Comparison of ENCODE assay signal across 19 cellular contexts in the genomic region with DNA sequence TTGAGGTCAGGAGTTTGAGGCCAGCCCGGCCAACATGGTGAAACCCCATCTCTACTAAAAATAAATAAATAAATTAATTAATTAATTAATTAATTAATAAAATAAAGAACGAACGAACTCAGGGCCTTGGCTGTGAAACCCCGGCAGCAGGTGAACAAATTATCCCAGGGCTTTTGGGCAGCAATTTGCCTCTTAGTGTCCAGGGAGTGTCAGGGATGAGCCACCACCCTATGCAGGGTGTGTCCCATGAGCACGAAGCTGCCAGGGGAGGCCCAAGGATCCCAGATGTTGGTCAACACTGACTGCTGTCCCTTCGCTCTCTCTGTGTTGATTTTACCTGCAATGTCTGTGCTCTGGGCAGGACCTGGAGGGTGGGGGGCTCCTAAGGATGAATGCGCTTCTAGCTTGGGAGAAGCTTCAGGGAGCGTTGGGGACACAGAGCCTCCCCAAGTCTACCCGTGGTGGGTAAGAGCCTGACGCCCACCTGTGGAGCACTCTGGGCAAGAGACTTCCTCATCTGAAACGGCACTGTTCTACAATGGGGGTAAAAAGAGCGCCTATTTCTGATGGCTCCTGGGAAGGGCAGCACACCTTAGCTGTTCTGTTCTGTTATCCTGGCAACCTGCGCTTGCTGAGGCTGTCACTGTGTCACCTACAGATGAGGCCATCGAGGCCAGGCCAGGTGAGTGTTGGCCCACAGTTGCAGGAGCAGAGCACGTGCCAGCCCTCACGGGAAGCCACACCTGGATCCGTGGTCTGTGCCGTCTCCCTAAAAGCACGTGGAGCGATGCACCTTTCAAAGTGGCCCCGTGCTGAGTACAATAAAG.
A peak's percentile ranks its signal among the peaks of the same experiment; 100 is the strongest.
DNase-seq lines count a peak whose midpoint lies in the region; ATAC-seq, FAIRE-seq and TF ChIP-seq lines count a peak whose summit lies in the region.
"Had no signal": no experiment of that assay in that cellular context is flagged by ENCODE, and none has a peak within 500 bp of the region (broad histone marks: within the 10 kb centered on the region; RNA-seq: fewer than 3 reads in every experiment).

No MANE protein-coding gene starts in this region.

- no peak overlapping the region for H3K27ac ChIP-seq in HepG2 (ENCODE audit: extremely low read length, insufficient read depth, low read length)
- no peak overlapping the region for H3K27ac ChIP-seq in right lobe of liver
- H3K27ac ChIP-seq in coronary artery = no peak overlapping the region
- H3K27ac ChIP-seq: BLaER1 had no signal

- H3K79me2 ChIP-seq in HepG2 (ENCODE audit: insufficient read depth, low read length) = no peaks in the 10 kb centered on the region

- 36% methylated on average over 18 of the region's 21 CpGs for WGBS in HepG2 (ENCODE audit: low lambda C conversion rate)
- 75% methylated on average over 10 of the region's 21 CpGs for WGBS in right lobe of liver (ENCODE audit: insufficient coverage, low coverage, low lambda C conversion rate, missing lambda C conversion rate)

- no peak overlapping the region for H3K4me2 ChIP-seq in HepG2 (ENCODE audit: low read depth, low read length)
- H3K4me2 ChIP-seq: BLaER1 had no signal

- no peak overlapping the region for H3K4me3 ChIP-seq in HepG2 (replicated peaks in 1 of 3; ENCODE audit: insufficient read depth in 1 of 3, low read depth in 2 of 3, low read length in 3 of 3)
- H3K4me3 ChIP-seq in right lobe of liver = no peak overlapping the region
- H3K4me3 ChIP-seq in coronary artery = no peak overlapping the region
- H3K4me3 ChIP-seq: BLaER1 had no signal

- no peak for DNase-seq in HepG2 (ENCODE audit: low spot score)
- no peak for DNase-seq in right lobe of liver
- DNase-seq in coronary artery (ENCODE audit: low spot score) = peak; percentile 59
- peak; percentile 68 for DNase-seq in mesenteric fat pad (ENCODE audit: low spot score)
- no peak for DNase-seq in left lobe of liver (ENCODE audit: low spot score)
- no peak for DNase-seq in activated CD8-positive, alpha-beta memory T cell treated with anti-CD3 and anti-CD28 coated beads for 24 hours
- DNase-seq: CD4-positive, CD25-positive, alpha-beta regulatory T cell; DMS153; DND-41; GOT3; KBM-7; NCI-H2029; NCI-H446; NCI-H524 treated with DMSO at 0.1 percent for 48 hours; NCI-H774 had no signal

- ATAC-seq in HepG2 = no peak
- ATAC-seq in right lobe of liver = no peak
- ATAC-seq in left lobe of liver = no peak
- no peak for ATAC-seq in HG02840 (IDR thresholded peaks at IDR 0.05; ENCODE audit: low FRiP score, unreplicated experiment)

- in situ Hi-C loops in HepG2 (cut with HindIII; ENCODE audit: extremely low pct_ligation_motif_present, low pct_unique_long_range_greater_than_20kb) = loop anchor here (10.0 kb wide), 1 partner anchor 1072 kb away; no protein-coding TSS in a partner anchor

- H4K20me1 ChIP-seq in HepG2 (ENCODE audit: insufficient read depth, low read length) = no peaks in the 10 kb centered on the region
- H4K20me1 ChIP-seq: BLaER1 had no signal

- no peak for TF ChIP-seq CTCF in HepG2 (CRISPR knock-in tag; IDR thresholded peaks at IDR 0.05)
- TF ChIP-seq CTCF in right lobe of liver (IDR thresholded peaks at IDR 0.05) = no peak
- TF ChIP-seq CTCF in coronary artery (IDR thresholded peaks at IDR 0.05) = no peak

- no peak for TF ChIP-seq POLR2A in HepG2 (IDR thresholded peaks at IDR 0.05; ENCODE audit: insufficient read depth in 1 of 2, low read depth in 2 of 2, low read length in 2 of 2)
- no peak for TF ChIP-seq POLR2A in right lobe of liver (IDR thresholded peaks at IDR 0.05)

- CTCF ChIA-PET in HepG2 (lab: Yijun Ruan, JAX; ENCODE audit: low intra/inter-chr PET ratio, low total read pairs) = no interaction called here

- POLR2A ChIA-PET in HepG2 (lab: Yijun Ruan, JAX) = no interaction called here

- intact Hi-C loops in HepG2 (cut with micrococcal nuclease; ENCODE audit: unreplicated experiment) (no loop called here), right lobe of liver (cut with DNase I) (no loop called here)

- no TSS peak for BruUV-seq in HepG2 (replicated peaks; lab: Mats Ljungman, UMichigan)

- no peak overlapping the region for H2AFZ ChIP-seq in HepG2 (ENCODE audit: low read length)

- H3K9me3 ChIP-seq in HepG2 (ENCODE audit: low read length) (no peaks in the 10 kb centered on the region), right lobe of liver (no peaks in the 10 kb centered on the region)
- H3K9me3 ChIP-seq: BLaER1 had no signal

- TF ChIP-seq EP300 in HepG2 (IDR thresholded peaks at IDR 0.05; ENCODE audit: low read depth in 2 of 2, low read length in 2 of 2) (no peak), HepG2 (CRISPR knock-in tag; IDR thresholded peaks at IDR 0.05; ENCODE audit: borderline replicate concordance) (no peak)

- FAIRE-seq in HepG2 (lab: Jason Lieb, UNC) = no peak
- FAIRE-seq: GM12892, RCC 7860 had no signal

- H3K27me3 ChIP-seq in HepG2 (ENCODE audit: control insufficient read depth in 1 of 2, insufficient read depth in 2 of 2, low read length in 2 of 2) (peaks cover 1 to 56% of the 10 kb centered on the region in 2 experiments; a peak in 4 of 5 replicates), right lobe of liver (no peaks in the 10 kb centered on the region)
- H3K27me3 ChIP-seq: BLaER1 had no signal

- H3K36me3 ChIP-seq in HepG2 (replicated peaks in 1 of 2; ENCODE audit: control insufficient read depth in 1 of 2, insufficient read depth in 2 of 2, low read length in 2 of 2) = no peaks in the 10 kb centered on the region
- no peaks in the 10 kb centered on the region for H3K36me3 ChIP-seq in right lobe of liver
- H3K36me3 ChIP-seq: BLaER1 had no signal

- H3K9ac ChIP-seq in HepG2 (ENCODE audit: insufficient read depth, low read depth, low read length) = no peak overlapping the region
- H3K9ac ChIP-seq: BLaER1 had no signal

- no peaks in the 10 kb centered on the region for H3K4me1 ChIP-seq in HepG2 (ENCODE audit: insufficient read depth, low read length)
- H3K4me1 ChIP-seq in right lobe of liver = no peaks in the 10 kb centered on the region

- TF ChIP-seq RAD21 in HepG2 (CRISPR knock-in tag; IDR thresholded peaks at IDR 0.05) = no peak

TF ChIP-seq in HepG2, 621 proteins besides CTCF, POLR2A, EP300 and RAD21:
- TF ChIP-seq EED (CRISPR knock-in tag; IDR thresholded peaks at IDR 0.05) = no peak
- TF ChIP-seq MNT (IDR thresholded peaks at IDR 0.05) = peak; percentile 94

Comparison
In these comparisons a context has a peak if more than half of its experiments do, and no peak if none do; other contexts are left out.
1. DNase-seq: peak in coronary artery (single experiment) and mesenteric fat pad (single experiment); none in HepG2 (single experiment), right lobe of liver (0 of 3), left lobe of liver (single experiment) and activated CD8-positive, alpha-beta memory T cell treated with anti-CD3 and anti-CD28 coated beads for 24 hours (single experiment).